Comparison of ENCODE assay signal across 16 cellular contexts in the genomic region with DNA sequence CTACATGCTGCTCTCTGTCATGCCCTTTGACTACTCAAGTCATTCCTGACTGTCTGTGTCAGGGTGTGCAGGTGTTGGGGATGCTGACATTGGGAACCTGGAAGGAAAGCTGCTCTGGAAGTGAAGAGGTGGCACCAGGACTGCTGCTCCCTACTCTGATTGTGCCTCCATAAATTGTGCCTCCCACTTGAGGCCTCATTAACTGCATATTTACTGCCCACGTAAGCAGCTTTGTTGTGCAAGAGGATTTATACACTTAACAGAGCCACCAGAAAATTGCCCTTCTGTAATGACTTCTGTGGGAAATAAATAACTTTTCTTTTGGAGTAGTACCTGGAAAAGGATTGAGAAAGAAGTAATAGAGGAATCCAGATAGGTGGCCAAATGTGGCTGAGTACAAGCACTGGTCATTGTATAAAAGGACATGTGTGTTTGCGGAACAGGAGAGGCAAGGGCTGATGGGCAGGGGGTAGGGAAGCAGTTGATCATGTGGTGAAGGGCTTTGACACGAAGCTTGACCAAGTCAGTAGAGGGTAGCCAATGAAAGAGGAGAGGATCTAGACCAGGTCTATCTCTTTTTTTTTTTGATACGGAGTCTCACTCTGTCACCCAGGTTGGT. TPM values are rescaled to one million over a fixed set of nuclear protein-coding genes. Genes with fewer than 3 reads are reported as not detected.
"Had no signal": no experiment of that assay in that cellular context is flagged by ENCODE, and none has a peak within 500 bp of the region (broad histone marks: within the 10 kb centered on the region; RNA-seq: fewer than 3 reads in every experiment).

No MANE protein-coding gene starts in this region.

- H3K9me3 Mint-ChIP-seq: activated CD4-positive, alpha-beta T cell treated with anti-CD3 and anti-CD28 coated beads, Interleukin-2, amount 10 ng/mL, durations not matched to agents 7 days and 5 days; activated T-helper 17 cell treated with anti-CD3 and anti-CD28 coated beads, Interleukin-2, amount 50 U/mL, for 72 hours; central memory CD8-positive, alpha-beta T cell; dendritic cell treated with granulocyte-macrophage colony-stimulating factor and Interleukin-4, amounts not matched to agents 40 ng/mL and 50 ng/mL, for 4 days; immature natural killer cell; stimulated activated memory B cell treated with anti-CD40 and anti-IgM and Interleukin-4, amounts not matched to agents 10 μg/mL and 1 μg/mL and 100 μg/mL, for 72 hours had no signal

- H3K4me3 ChIP-seq: body of pancreas, skin epidermis, tibial nerve had no signal

- H3K27ac ChIP-seq: body of pancreas, tibial nerve had no signal

- H3K27me3 ChIP-seq: body of pancreas, tibial nerve had no signal

- H3K4me1 Mint-ChIP-seq: activated CD4-positive, alpha-beta T cell treated with anti-CD3 and anti-CD28 coated beads, Interleukin-2, amount 10 ng/mL, durations not matched to agents 7 days and 5 days; activated T-helper 17 cell treated with anti-CD3 and anti-CD28 coated beads, Interleukin-2, amount 50 U/mL, for 72 hours; central memory CD8-positive, alpha-beta T cell; immature natural killer cell; stimulated activated memory B cell treated with anti-CD40 and anti-IgM and Interleukin-4, amounts not matched to agents 10 μg/mL and 1 μg/mL and 100 μg/mL, for 72 hours had no signal

- H3K27me3 Mint-ChIP-seq: activated CD4-positive, alpha-beta T cell treated with anti-CD3 and anti-CD28 coated beads, Interleukin-2, amount 10 ng/mL, durations not matched to agents 7 days and 5 days; activated T-helper 17 cell treated with anti-CD3 and anti-CD28 coated beads, Interleukin-2, amount 50 U/mL, for 72 hours; central memory CD8-positive, alpha-beta T cell; dendritic cell treated with granulocyte-macrophage colony-stimulating factor and Interleukin-4, amounts not matched to agents 40 ng/mL and 50 ng/mL, for 4 days; stimulated activated memory B cell treated with anti-CD40 and anti-IgM and Interleukin-4, amounts not matched to agents 10 μg/mL and 1 μg/mL and 100 μg/mL, for 72 hours had no signal

- H3K27ac Mint-ChIP-seq: activated CD4-positive, alpha-beta T cell treated with anti-CD3 and anti-CD28 coated beads, Interleukin-2, amount 10 ng/mL, durations not matched to agents 7 days and 5 days; activated T-helper 17 cell treated with anti-CD3 and anti-CD28 coated beads, Interleukin-2, amount 50 U/mL, for 72 hours; dendritic cell treated with granulocyte-macrophage colony-stimulating factor and Interleukin-4, amounts not matched to agents 40 ng/mL and 50 ng/mL, for 4 days; stimulated activated memory B cell treated with anti-CD40 and anti-IgM and Interleukin-4, amounts not matched to agents 10 μg/mL and 1 μg/mL and 100 μg/mL, for 72 hours had no signal

- H3K4me3 Mint-ChIP-seq: activated CD4-positive, alpha-beta T cell treated with anti-CD3 and anti-CD28 coated beads, Interleukin-2, amount 10 ng/mL, durations not matched to agents 7 days and 5 days; activated T-helper 17 cell treated with anti-CD3 and anti-CD28 coated beads, Interleukin-2, amount 50 U/mL, for 72 hours; central memory CD8-positive, alpha-beta T cell; dendritic cell treated with granulocyte-macrophage colony-stimulating factor and Interleukin-4, amounts not matched to agents 40 ng/mL and 50 ng/mL, for 4 days; immature natural killer cell; stimulated activated memory B cell treated with anti-CD40 and anti-IgM and Interleukin-4, amounts not matched to agents 10 μg/mL and 1 μg/mL and 100 μg/mL, for 72 hours had no signal

- H3K4me1 ChIP-seq: body of pancreas had no signal

- H3K9me3 ChIP-seq: body of pancreas, tibial nerve had no signal

- H3K36me3 ChIP-seq: tibial nerve had no signal

- ATAC-seq: activated T-helper 17 cell treated with anti-CD3 and anti-CD28 coated beads, Interleukin-2, amount 50 U/mL, for 72 hours; body of pancreas; left cardiac atrium; stimulated activated memory B cell treated with anti-CD40 and anti-IgM and Interleukin-4, amounts not matched to agents 10 μg/mL and 1 μg/mL and 100 μg/mL, for 72 hours had no signal

- DNase-seq: activated CD4-positive, alpha-beta T cell treated with anti-CD3 and anti-CD28 coated beads, Interleukin-2, amount 10 ng/mL, durations not matched to agents 7 days and 5 days; activated CD4-positive, CD25-positive, alpha-beta regulatory T cell; activated naive CD4-positive, alpha-beta T cell treated with anti-CD3 and anti-CD28 coated beads, Interleukin-2, amount 50 U/mL, for 16 hours; activated T-cell treated with anti-CD3 and anti-CD28 coated beads for 4 hours; amniotic stem cell; body of pancreas; immature natural killer cell; left cardiac atrium; T-helper 2 cell had no signal

RNA-seq across cellular contexts. Expression of a gene that starts 24.8 kb away (rescaled TPM):
- total RNA-seq: osteocyte had no signal
